8 cellular contexts compared by ENCODE assay signal in the genomic region with DNA sequence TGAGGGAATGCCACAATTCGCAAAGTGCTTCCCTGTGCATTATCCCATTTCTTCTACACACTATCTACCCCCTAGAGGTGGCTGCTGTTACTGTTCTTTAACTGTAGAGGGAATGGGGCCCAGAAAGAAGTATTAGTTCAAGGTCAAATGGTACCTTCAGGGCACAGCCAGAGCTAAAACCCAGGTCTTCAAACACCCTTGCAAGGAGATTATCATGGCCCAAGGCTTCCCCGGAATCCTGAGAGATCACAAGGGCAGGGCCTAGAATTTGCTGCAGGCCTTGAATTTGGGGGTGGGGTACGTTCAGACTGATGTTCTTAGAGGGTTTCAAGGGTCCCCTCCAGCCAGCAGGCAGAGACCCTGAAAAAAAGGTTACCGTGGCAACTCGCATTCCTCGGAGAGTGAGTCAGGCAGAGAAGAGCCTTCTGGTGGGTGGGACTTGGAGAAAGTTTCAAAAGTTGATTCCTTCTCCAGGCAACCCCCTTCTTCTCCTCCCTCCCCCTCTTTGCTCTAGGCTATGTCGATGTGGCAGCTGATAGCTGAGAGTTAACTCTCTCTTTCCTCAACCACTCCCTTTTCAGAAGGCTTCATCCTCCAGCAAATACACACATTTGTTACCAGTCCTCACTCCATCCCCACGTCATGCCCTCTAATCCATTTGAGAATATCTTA. TPM values are rescaled to one million over a fixed set of nuclear protein-coding genes. Genes with fewer than 3 reads are reported as not detected.
A peak's percentile ranks its signal among the peaks of the same experiment; 100 is the strongest.
DNase-seq lines count a peak whose midpoint lies in the region; ATAC-seq, FAIRE-seq and TF ChIP-seq lines count a peak whose summit lies in the region.

No MANE protein-coding gene starts in this region.

- H2AK5ac ChIP-seq in neuronal stem cell (ENCODE audit: low read depth, low read length) = no peak overlapping the region

- CTCF ChIA-PET in PC-3 (lab: Charles Lee) = no interaction called here

- H3K79me2 ChIP-seq in PC-3 (ENCODE audit: low read length) = no peaks in the 10 kb centered on the region
- H3K79me2 ChIP-seq in fibroblast of lung (ENCODE audit: control insufficient read depth, insufficient read depth, low read length) = peaks cover 69% of the 10 kb centered on the region

- no peak overlapping the region for H4K8ac ChIP-seq in neuronal stem cell (ENCODE audit: low read depth, low read length)

- H3K14ac ChIP-seq in neuronal stem cell (ENCODE audit: low read length) = no peak overlapping the region

- H3K36me3 ChIP-seq in PC-3 (ENCODE audit: low read depth, low read length) (no peaks in the 10 kb centered on the region), fibroblast of lung (ENCODE audit: control insufficient read depth, insufficient read depth, low read length) (peaks cover 5% of the 10 kb centered on the region), neuronal stem cell (replicated peaks in 1 of 2; ENCODE audit: control insufficient read depth in 2 of 2, insufficient read depth in 2 of 2, low read length in 2 of 2) (peaks cover 5 to 37% of the 10 kb centered on the region in 2 donors), small intestine (ENCODE audit: control insufficient read depth in 2 of 2, insufficient read depth in 2 of 2, low read length in 2 of 2) (no peaks in the 10 kb centered on the region)

- no peaks in the 10 kb centered on the region for H4K20me1 ChIP-seq in PC-3 (ENCODE audit: low read length)
- H4K20me1 ChIP-seq in fibroblast of lung (ENCODE audit: control insufficient read depth, extremely low read depth, insufficient read depth, low read length) = peaks cover 2% of the 10 kb centered on the region

- H3K9me3 ChIP-seq in PC-3 (ENCODE audit: low read length) (no peaks in the 10 kb centered on the region), fibroblast of lung (ENCODE audit: control insufficient read depth, insufficient read depth, low read depth, low read length) (no peaks in the 10 kb centered on the region), neuronal stem cell (replicated peaks in 1 of 2; ENCODE audit: control insufficient read depth in 2 of 2, insufficient read depth in 1 of 2, low read depth in 1 of 2, low read length in 2 of 2) (no peaks in the 10 kb centered on the region), small intestine (ENCODE audit: control insufficient read depth, low read depth) (no peaks in the 10 kb centered on the region)

- H3K23ac ChIP-seq in neuronal stem cell (ENCODE audit: low read depth, low read length, poor library complexity) = no peak overlapping the region

- H3K18ac ChIP-seq in neuronal stem cell (ENCODE audit: low read length) = no peak overlapping the region

- no CpG with 5 or more reads among the region's 8 CpGs for WGBS in neuronal stem cell (ENCODE audit: extremely low coverage in 2 of 2, insufficient read length in 2 of 2, insufficient replicate concordance in 1 of 2), 2 donors
- WGBS in small intestine, 3 donors = 42 to 65% (median 64%) methylated on average over 8 of the region's 8 CpGs

- no peak for FAIRE-seq in small intestine (lab: Jason Lieb, UNC)

- TF ChIP-seq CTCF in PC-3 (conservative IDR thresholded peaks at IDR 0.05; ENCODE audit: low read depth, low read length) (peak; percentile 51), fibroblast of lung (conservative IDR thresholded peaks at IDR 0.05 in 1 of 2, IDR thresholded peaks at IDR 0.05 in 1 of 2; ENCODE audit: low read depth in 1 of 2, low read length in 2 of 2) (peak; percentile 35 to 55)

- no peak overlapping the region for H3K4me3 ChIP-seq in PC-3 (ENCODE audit: low read length)
- peak overlapping the region; percentile 87 to 97 (median 94) for H3K4me3 ChIP-seq in fibroblast of lung (replicated peaks in 1 of 4; ENCODE audit: control extremely low read depth in 1 of 4, insufficient read depth in 1 of 4, low read depth in 3 of 4, low read length in 4 of 4)
- H3K4me3 ChIP-seq in neuronal stem cell (ENCODE audit: low read length in 2 of 2) = peak overlapping the region; percentile 37 to 93
- H3K4me3 ChIP-seq in small intestine (ENCODE audit: low read depth in 1 of 2, low read length in 2 of 2) = peak overlapping the region in 1 of 2 donors; percentile 27

- POLR2A ChIA-PET in PC-3 (lab: Charles Lee; ENCODE audit: unreplicated experiment) = no interaction called here

- H2BK15ac ChIP-seq in neuronal stem cell (ENCODE audit: low read length) = no peak overlapping the region

- no peak overlapping the region for H3K27ac ChIP-seq in PC-3 (ENCODE audit: low read length)
- H3K27ac ChIP-seq in fibroblast of lung (ENCODE audit: insufficient read depth, low read length) = peak overlapping the region; percentile 99
- H3K27ac ChIP-seq in neuronal stem cell (replicated peaks; ENCODE audit: low read length) = peak overlapping the region; percentile 68
- H3K27ac ChIP-seq in small intestine (ENCODE audit: low read depth in 1 of 2, low read length in 1 of 2) = peak overlapping the region in 1 of 2 donors; percentile 92

- BruUV-seq in PC-3 (replicated peaks; lab: Mats Ljungman, UMichigan) = no TSS peak

- H2AFZ ChIP-seq in PC-3 (ENCODE audit: low read length) (no peak overlapping the region), fibroblast of lung (ENCODE audit: low read length) (no peak overlapping the region), neuronal stem cell (ENCODE audit: low read length) (peak overlapping the region; percentile 71)

- H4K91ac ChIP-seq in neuronal stem cell (ENCODE audit: low read depth, low read length, poor library complexity) = no peak overlapping the region

- no peaks in the 10 kb centered on the region for H3K27me3 ChIP-seq in PC-3 (ENCODE audit: low read length)
- no peaks in the 10 kb centered on the region for H3K27me3 ChIP-seq in fibroblast of lung (ENCODE audit: control insufficient read depth, insufficient read depth, low read length)
- H3K27me3 ChIP-seq in neuronal stem cell (ENCODE audit: control insufficient read depth in 3 of 3, insufficient read depth in 3 of 3, low read depth in 1 of 3, low read length in 3 of 3) = no peaks in the 10 kb centered on the region
- no peaks in the 10 kb centered on the region for H3K27me3 ChIP-seq in small intestine (ENCODE audit: control insufficient read depth in 2 of 2, insufficient read depth in 2 of 2, low read length in 2 of 2)

- no peak overlapping the region for H3K9ac ChIP-seq in PC-3 (ENCODE audit: low read length)
- H3K9ac ChIP-seq in fibroblast of lung (ENCODE audit: insufficient read depth, low read length) = peak overlapping the region; percentile 94
- no peak overlapping the region for H3K9ac ChIP-seq in neuronal stem cell (ENCODE audit: low read depth, low read length, poor library complexity)

- H2BK5ac ChIP-seq in neuronal stem cell (ENCODE audit: low read length) = no peak overlapping the region

- peak; percentile 49 for ATAC-seq in PC-3
- no peak for ATAC-seq in HG02763 (IDR thresholded peaks at IDR 0.05; ENCODE audit: unreplicated experiment)

- no peak overlapping the region for H3K4ac ChIP-seq in neuronal stem cell (ENCODE audit: low read length)

- no peaks in the 10 kb centered on the region for H3F3A ChIP-seq in PC-3 (ENCODE audit: low read length, unreplicated experiment)

- peaks cover 6% of the 10 kb centered on the region for H3K79me1 ChIP-seq in neuronal stem cell (ENCODE audit: low read depth, low read length)

- intact Hi-C loops in PC-3 (cut with micrococcal nuclease) (no loop called here), posterior vena cava (cut with DNase I) (no loop called here)

- no peak overlapping the region for H3K4me2 ChIP-seq in PC-3 (ENCODE audit: low read length)
- peak overlapping the region; percentile 95 for H3K4me2 ChIP-seq in fibroblast of lung (ENCODE audit: extremely low read depth, insufficient read depth, low read length)
- H3K4me2 ChIP-seq in neuronal stem cell (ENCODE audit: insufficient read depth, low read length, poor library complexity, severe bottlenecking) = peak overlapping the region; percentile 77

- peak; percentile 91 for DNase-seq in Daoy (ENCODE audit: low read depth)
- DNase-seq in PC-3 = peak; percentile 46
- DNase-seq in fibroblast of lung (ENCODE audit: low read depth in 2 of 2) = peak; percentile 96 to 98
- DNase-seq in neuronal stem cell (ENCODE audit: low spot score) = peak; percentile 86
- no peak for DNase-seq in posterior vena cava (ENCODE audit: low spot score)
- no peak for DNase-seq in NCI-H1092 treated with DMSO at 0.1 percent for 48 hours (lab: John Stamatoyannopoulos, UW)
- no peak for DNase-seq in small intestine

- no peak overlapping the region for H2BK12ac ChIP-seq in neuronal stem cell (ENCODE audit: low read length)

- H3K4me1 ChIP-seq in PC-3 (ENCODE audit: insufficient read depth, low read length) (peaks cover 9% of the 10 kb centered on the region), fibroblast of lung (ENCODE audit: control insufficient read depth, extremely low read depth, insufficient read depth, low read length) (peaks cover 30% of the 10 kb centered on the region), neuronal stem cell (ENCODE audit: control insufficient read depth in 2 of 2, insufficient read depth in 1 of 2, low read depth in 1 of 2, low read length in 2 of 2) (peaks cover 23 to 25% of the 10 kb centered on the region in 2 donors), small intestine (ENCODE audit: control insufficient read depth in 2 of 2, insufficient read depth in 1 of 2, low read depth in 1 of 2, low read length in 1 of 2) (no peaks in the 10 kb centered on the region)

- H2BK120ac ChIP-seq in neuronal stem cell (ENCODE audit: low read depth, low read length) = no peak overlapping the region

- no peaks in the 10 kb centered on the region for H3K9me2 ChIP-seq in PC-3 (replicated peaks; ENCODE audit: low read length)

RNA-seq across cellular contexts. Expression of a gene that starts 1.9 kb away (rescaled TPM):
- total RNA-seq in Daoy (2014; rRNA removed; shearing (Covaris generic)) = 364 and 386 TPM in 2 replicates
- total RNA-seq in PC-3 (2014; rRNA removed) (0.86 and 2.7 TPM in 2 replicates), fibroblast of lung (408 and 448 TPM in 2 replicates), posterior vena cava (1,000 to 10,000 TPM in 1 of 2 donors, 100 to 1,000 TPM in 1; 913 to 2,416 TPM)
- polyA plus RNA-seq in fibroblast of lung (3,177 and 6,513 TPM in 2 replicates), small intestine (100 to 1,000 TPM in 1 of 3 donors, 10 to 100 TPM in 1, 1 to 10 TPM in 1; 9.6 to 242 (median 29.2) TPM)
- 2,724 and 6,217 TPM in 2 replicates for polyA plus RNA-seq in fibroblast of lung (2012)
- 2,926 and 5,651 TPM in 2 replicates for polyA minus RNA-seq in fibroblast of lung (ENCODE audit: low replicate concordance)
- 393 TPM for polyA plus RNA-seq in neuronal stem cell (2013, experiment 1 of 2)
- polyA plus RNA-seq in neuronal stem cell (2013, experiment 2 of 2) = 374 TPM

Comparison
In these comparisons a context has a peak if more than half of its experiments do, and no peak if none do; other contexts are left out.
1. DNase-seq: peak in Daoy (single experiment), PC-3 (single experiment), fibroblast of lung (2 of 2) and neuronal stem cell (single experiment); none in posterior vena cava (single experiment), NCI-H1092 treated with DMSO at 0.1 percent for 48 hours (single experiment) and small intestine (single experiment).
2. RNA of a gene that starts 1.9 kb away (total RNA-seq): 913 to 2,416 TPM in posterior vena cava, 408 to 448 TPM in fibroblast of lung and 364 to 386 TPM in Daoy; 0.86 to 2.7 TPM in PC-3; every median in the first group is over 10 times any median in the second.